2 cellular contexts compared by ENCODE assay signal in the genomic region with DNA sequence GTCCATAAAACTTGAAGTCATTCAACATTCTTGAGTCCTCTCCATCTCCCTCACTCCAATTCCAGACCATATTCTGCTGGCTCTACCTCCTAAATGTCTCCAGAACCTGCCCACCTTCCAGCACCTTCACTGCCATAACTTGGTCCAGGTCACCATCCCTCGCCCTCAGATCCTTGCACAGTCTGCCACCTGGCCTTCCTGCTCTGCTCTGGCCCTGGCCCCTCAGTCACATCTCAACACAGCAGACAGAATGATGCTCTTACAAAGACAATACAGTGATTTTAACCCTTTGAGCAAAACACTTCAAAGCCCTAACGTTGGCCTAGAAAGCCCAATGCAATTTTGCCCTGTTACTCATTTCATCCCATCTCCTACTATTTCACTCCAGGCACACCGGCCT.
TF ChIP-seq lines count a peak whose summit lies in the region.

No MANE protein-coding gene starts in this region.

TF ChIP-seq in GM23338, 12 proteins besides CTCF, POLR2A, EP300 and RAD21:
- TF ChIP-seq ETS1 (IDR thresholded peaks at IDR 0.05) (no peak), ZNF114 (CRISPR knock-in tag; IDR thresholded peaks at IDR 0.05) (no peak), ZNF462 (CRISPR knock-in tag; IDR thresholded peaks at IDR 0.05) (no peak), STAT1 (IDR thresholded peaks at IDR 0.05; ENCODE audit: unreplicated experiment) (no peak), EZH2 (IDR thresholded peaks at IDR 0.05; ENCODE audit: low read depth, unreplicated experiment) (no peak), NANOG (IDR thresholded peaks at IDR 0.05; ENCODE audit: borderline replicate concordance) (no peak), JUNB (IDR thresholded peaks at IDR 0.05; ENCODE audit: unreplicated experiment) (no peak), ZNF331 (CRISPR knock-in tag; IDR thresholded peaks at IDR 0.05; ENCODE audit: low read depth) (no peak), POLR2AphosphoS5 (IDR thresholded peaks at IDR 0.05; ENCODE audit: low read depth) (no peak), CREB1 (CRISPR knock-in tag; IDR thresholded peaks at IDR 0.05; ENCODE audit: low read depth) (no peak), EZH2phosphoT487 (IDR thresholded peaks at IDR 0.05; ENCODE audit: unreplicated experiment) (no peak)
TF ChIP-seq in GM23338: peak in this region for 0.

TF ChIP-seq in IMR-90, 13 proteins besides CTCF, POLR2A, EP300 and RAD21 (continued from another document):
- TF ChIP-seq CHD1 (IDR thresholded peaks at IDR 0.05; ENCODE audit: low read depth, low read length): no peak
- TF ChIP-seq RFX5 (IDR thresholded peaks at IDR 0.05; ENCODE audit: low read depth, low read length): no peak
- TF ChIP-seq FOS (IDR thresholded peaks at IDR 0.05; ENCODE audit: low read depth, low read length): no peak
- TF ChIP-seq MAFK (IDR thresholded peaks at IDR 0.05; ENCODE audit: low read depth, low read length): no peak
- no peak for TF ChIP-seq NFE2L2 (IDR thresholded peaks at IDR 0.05; ENCODE audit: low read depth, low read length)
- no peak for TF ChIP-seq RCOR1 (IDR thresholded peaks at IDR 0.05; ENCODE audit: insufficient replicate concordance, low read length)
- TF ChIP-seq USF2 (IDR thresholded peaks at IDR 0.05; ENCODE audit: low read depth, low read length): no peak
